26 cellular contexts compared by ENCODE assay signal in genomic region chr7:3931843-3932242, GRCh38.
DNase-seq lines count a peak whose midpoint lies in the region; ATAC-seq, FAIRE-seq and TF ChIP-seq lines count a peak whose summit lies in the region.
"Had no signal": no experiment of that assay in that cellular context is flagged by ENCODE, and none has a peak within 500 bp of the region (broad histone marks: within the 10 kb centered on the region; RNA-seq: fewer than 3 reads in every experiment).

No MANE protein-coding gene starts in this region.

- no peaks in the 10 kb centered on the region for H3K27me3 ChIP-seq in HepG2 (ENCODE audit: control insufficient read depth in 1 of 2, insufficient read depth in 2 of 2, low read length in 2 of 2)
- H3K27me3 ChIP-seq in right lobe of liver = no peaks in the 10 kb centered on the region
- H3K27me3 ChIP-seq in spleen (replicated peaks in 1 of 7) = no peaks in the 10 kb centered on the region
- H3K27me3 ChIP-seq: BE2C; BLaER1 treated with 17β-estradiol and CSF1 and Interleukin-3, amounts not matched to agents 10 nM and 100 nM had no signal

- 74% methylated on average over 3 of the region's 3 CpGs for WGBS in HepG2 (ENCODE audit: low lambda C conversion rate)
- WGBS in right lobe of liver (ENCODE audit: insufficient coverage, low coverage, low lambda C conversion rate, missing lambda C conversion rate) = 55% methylated on average over 3 of the region's 3 CpGs
- WGBS in spleen, 5 donors = 59 to 77% (median 63%) methylated on average over 3 of the region's 3 CpGs

- DNase-seq in HepG2 (ENCODE audit: low spot score) (no peak), right lobe of liver (no peak), spleen (no peak), NCI-H345 (lab: John Stamatoyannopoulos, UW) (no peak), activated gamma-delta T cell (lab: John Stamatoyannopoulos, UW) (no peak)
- no peak for DNase-seq in central memory CD4-positive, alpha-beta T cell
- DNase-seq: ACHN; AML-193; BE2C; CD4-positive, alpha-beta T cell; CD8-positive, alpha-beta memory T cell; DMS 273 treated with DMSO at 0.1 percent for 48 hours; DMS79; EL; GDM1; GM23248; H7; HCEC 1CT had no signal

- no peaks in the 10 kb centered on the region for H4K20me1 ChIP-seq in HepG2 (ENCODE audit: insufficient read depth, low read length)
- H4K20me1 ChIP-seq: BLaER1 treated with 17β-estradiol and CSF1 and Interleukin-3, amounts not matched to agents 10 nM and 100 nM had no signal

- TF ChIP-seq POLR2A in HepG2 (IDR thresholded peaks at IDR 0.05; ENCODE audit: insufficient read depth in 1 of 2, low read depth in 2 of 2, low read length in 2 of 2) = no peak
- TF ChIP-seq POLR2A in right lobe of liver (IDR thresholded peaks at IDR 0.05) = no peak
- TF ChIP-seq POLR2A in spleen (IDR thresholded peaks at IDR 0.05) = no peak

- TF ChIP-seq RAD21 in HepG2 (CRISPR knock-in tag; IDR thresholded peaks at IDR 0.05) = no peak

- CTCF ChIA-PET in HepG2 (lab: Yijun Ruan, JAX; ENCODE audit: low intra/inter-chr PET ratio, low total read pairs) = no interaction called here

- in situ Hi-C loops in HepG2 (cut with HindIII; ENCODE audit: extremely low pct_ligation_motif_present, low pct_unique_long_range_greater_than_20kb) = no loop called here

- POLR2A ChIA-PET in HepG2 (lab: Yijun Ruan, JAX) = no interaction called here

- H3K4me1 ChIP-seq in HepG2 (ENCODE audit: insufficient read depth, low read length) (0 out of 2 replicates have a peak, but pooled peaks cover 7% of the 10 kb centered on the region), right lobe of liver (no peaks in the 10 kb centered on the region), spleen (no peaks in the 10 kb centered on the region)
- H3K4me1 ChIP-seq: BE2C had no signal

- TF ChIP-seq CTCF in HepG2 (CRISPR knock-in tag; IDR thresholded peaks at IDR 0.05) (no peak), right lobe of liver (IDR thresholded peaks at IDR 0.05) (no peak), spleen (IDR thresholded peaks at IDR 0.05 in 8 of 11, conservative IDR thresholded peaks at IDR 0.05 in 3 of 11) (no peak)

- no TSS peak for BruUV-seq in HepG2 (replicated peaks; lab: Mats Ljungman, UMichigan)

- no peak for FAIRE-seq in HepG2 (lab: Jason Lieb, UNC)
- FAIRE-seq in islet of Langerhans (lab: Jason Lieb, UNC) = peak; percentile 100
- FAIRE-seq: A204.1, D721Med, GM12878, GM19239, H1 had no signal

- no peak overlapping the region for H3K27ac ChIP-seq in HepG2 (ENCODE audit: extremely low read length, insufficient read depth, low read length)
- H3K27ac ChIP-seq in right lobe of liver = no peak overlapping the region
- peak overlapping the region in 5 of 8 donors; percentile 1 to 63 (median 35) for H3K27ac ChIP-seq in spleen
- H3K27ac ChIP-seq: 22Rv1; BLaER1 treated with 17β-estradiol and CSF1 and Interleukin-3, amounts not matched to agents 10 nM and 100 nM; GM23248 had no signal

- no peak overlapping the region for H2AFZ ChIP-seq in HepG2 (ENCODE audit: low read length)
- H2AFZ ChIP-seq: GM23248 had no signal

- no peak overlapping the region for H3K9ac ChIP-seq in HepG2 (ENCODE audit: insufficient read depth, low read depth, low read length)
- H3K9ac ChIP-seq: BLaER1 treated with 17β-estradiol and CSF1 and Interleukin-3, amounts not matched to agents 10 nM and 100 nM; GM23248 had no signal

- no peaks in the 10 kb centered on the region for H3K36me3 ChIP-seq in HepG2 (replicated peaks in 1 of 2; ENCODE audit: control insufficient read depth in 1 of 2, insufficient read depth in 2 of 2, low read length in 2 of 2)
- no peaks in the 10 kb centered on the region for H3K36me3 ChIP-seq in right lobe of liver
- no peaks in the 10 kb centered on the region for H3K36me3 ChIP-seq in spleen
- H3K36me3 ChIP-seq: BE2C; BLaER1 treated with 17β-estradiol and CSF1 and Interleukin-3, amounts not matched to agents 10 nM and 100 nM had no signal

- ATAC-seq in HepG2 = no peak
- ATAC-seq in right lobe of liver = no peak
- ATAC-seq: GM12878 had no signal

- H3K4me2 ChIP-seq in HepG2 (ENCODE audit: low read depth, low read length) = no peak overlapping the region
- H3K4me2 ChIP-seq: BLaER1 treated with 17β-estradiol and CSF1 and Interleukin-3, amounts not matched to agents 10 nM and 100 nM had no signal

- no peak overlapping the region for H3K4me3 ChIP-seq in HepG2 (replicated peaks in 1 of 3; ENCODE audit: insufficient read depth in 1 of 3, low read depth in 2 of 3, low read length in 3 of 3)
- H3K4me3 ChIP-seq in right lobe of liver = no peak overlapping the region
- H3K4me3 ChIP-seq in spleen = no peak overlapping the region
- H3K4me3 ChIP-seq: BLaER1 treated with 17β-estradiol and CSF1 and Interleukin-3, amounts not matched to agents 10 nM and 100 nM; GM12878; GM23248 had no signal

- TF ChIP-seq EP300 in HepG2 (IDR thresholded peaks at IDR 0.05; ENCODE audit: low read depth in 2 of 2, low read length in 2 of 2) (no peak), HepG2 (CRISPR knock-in tag; IDR thresholded peaks at IDR 0.05; ENCODE audit: borderline replicate concordance) (no peak)

- H3K9me3 ChIP-seq in HepG2 (ENCODE audit: low read length) (no peaks in the 10 kb centered on the region), right lobe of liver (no peaks in the 10 kb centered on the region), spleen (peaks cover 0 to 17% (median 7%) of the 10 kb centered on the region in 8 donors)
- H3K9me3 ChIP-seq: BE2C had no signal

- intact Hi-C loops in HepG2 (cut with micrococcal nuclease; ENCODE audit: unreplicated experiment) = no loop called here
- intact Hi-C loops in right lobe of liver (cut with DNase I) = no loop called here
- intact Hi-C loops in spleen (cut with DNase I; ENCODE audit: low total_unique reads) = no loop called here

- no peaks in the 10 kb centered on the region for H3K79me2 ChIP-seq in HepG2 (ENCODE audit: insufficient read depth, low read length)

TF ChIP-seq in HepG2, 621 proteins besides CTCF, POLR2A, EP300 and RAD21:
- TF ChIP-seq MAFK (conservative IDR thresholded peaks at IDR 0.05 in 1 of 2, IDR thresholded peaks at IDR 0.05 in 1 of 2; ENCODE audit: low read length in 2 of 2) = peak; percentile 72 to 81
- no peak for TF ChIP-seq ZNF337 (CRISPR knock-in tag; IDR thresholded peaks at IDR 0.05; ENCODE audit: borderline replicate concordance, low read depth)
- peak; percentile 61; the same call in 1 of the 2 replicates for TF ChIP-seq MAFF (IDR thresholded peaks at IDR 0.05; ENCODE audit: low read depth, low read length)
- no peak for TF ChIP-seq ADNP (CRISPR knock-in tag; IDR thresholded peaks at IDR 0.05)
TF ChIP-seq in HepG2: peak in this region for 2.

Comparison
In these comparisons a context has a peak if more than half of its experiments do, and no peak if none do; other contexts are left out.
1. H3K27ac ChIP-seq: peak in spleen (5 of 8); none in HepG2 (single experiment) and right lobe of liver (0 of 3).